In genomic region chr2:2599441-2599840, GRCh38 we compare ENCODE assay signal across 23 cellular contexts.
DNase-seq lines count a peak whose midpoint lies in the region; ATAC-seq, FAIRE-seq and TF ChIP-seq lines count a peak whose summit lies in the region.
"Had no signal": no experiment of that assay in that cellular context is flagged by ENCODE, and none has a peak within 500 bp of the region (broad histone marks: within the 10 kb centered on the region; RNA-seq: fewer than 3 reads in every experiment).

No MANE protein-coding gene starts in this region.

- H3K27ac Mint-ChIP-seq in chondrocyte (ENCODE audit: unreplicated experiment) = no peak overlapping the region
- peak overlapping the region; percentile 25 for H3K27ac Mint-ChIP-seq in neural progenitor cell
- H3K27ac Mint-ChIP-seq in stimulated activated effector memory CD8-positive, alpha-beta T cell treated with anti-CD3 and anti-CD28 coated beads, Interleukin-12 subunit alpha, Interleukin-12 subunit beta, amount 100 ng/mL, for 72 hours = no peak overlapping the region
- H3K27ac Mint-ChIP-seq: B cell; CD4-positive, alpha-beta T cell; CD8-positive, alpha-beta T cell had no signal

- H3K4me2 ChIP-seq in neural progenitor cell = no peak overlapping the region
- H3K4me2 ChIP-seq: A549; BLaER1 treated with 17β-estradiol and CSF1 and Interleukin-3, amounts not matched to agents 10 nM and 100 nM had no signal

- WGBS in esophagus muscularis mucosa = 81% methylated on average over 5 of the region's 8 CpGs

- H3K4me3 Mint-ChIP-seq in chondrocyte (ENCODE audit: unreplicated experiment) (no peak overlapping the region), neural progenitor cell (no peak overlapping the region)
- H3K4me3 Mint-ChIP-seq in stimulated activated effector memory CD8-positive, alpha-beta T cell treated with anti-CD3 and anti-CD28 coated beads, Interleukin-12 subunit alpha, Interleukin-12 subunit beta, amount 100 ng/mL, for 72 hours = no peak overlapping the region
- H3K4me3 Mint-ChIP-seq: B cell; CD4-positive, alpha-beta T cell; CD8-positive, alpha-beta T cell had no signal

- H3K4me1 ChIP-seq in esophagus muscularis mucosa = peaks cover 0 to 10% (median 6%) of the 10 kb centered on the region in 4 donors
- no peaks in the 10 kb centered on the region for H3K4me1 ChIP-seq in neural progenitor cell
- H3K4me1 ChIP-seq: A549; BLaER1 treated with 17β-estradiol and CSF1 and Interleukin-3, amounts not matched to agents 10 nM and 100 nM; Caco-2 had no signal

- H3K27me3 ChIP-seq in esophagus muscularis mucosa (no peaks in the 10 kb centered on the region), neural progenitor cell (no peaks in the 10 kb centered on the region)
- H3K27me3 ChIP-seq: BLaER1 treated with 17β-estradiol and CSF1 and Interleukin-3, amounts not matched to agents 10 nM and 100 nM had no signal

- H3K9me3 ChIP-seq in esophagus muscularis mucosa = no peaks in the 10 kb centered on the region
- H3K9me3 ChIP-seq in neural progenitor cell (ENCODE audit: low read depth) = no peaks in the 10 kb centered on the region
- H3K9me3 ChIP-seq: Caco-2 had no signal

- no peaks in the 10 kb centered on the region for H3K79me2 ChIP-seq in neural progenitor cell (ENCODE audit: low read depth)

- TF ChIP-seq EP300 in esophagus muscularis mucosa (IDR thresholded peaks at IDR 0.05) = no peak

- TF ChIP-seq CTCF in chondrocyte (IDR thresholded peaks at IDR 0.05) = no peak
- TF ChIP-seq CTCF in esophagus muscularis mucosa (IDR thresholded peaks at IDR 0.05) = no peak
- TF ChIP-seq CTCF in neural progenitor cell (IDR thresholded peaks at IDR 0.05) = no peak

- intact Hi-C loops in esophagus muscularis mucosa (cut with DNase I) = no loop called here

- H3K27me3 Mint-ChIP-seq in chondrocyte (ENCODE audit: low read depth) (peaks cover 6% of the 10 kb centered on the region), neural progenitor cell (ENCODE audit: insufficient read depth, low read depth) (peaks cover 2% of the 10 kb centered on the region)

- no peak overlapping the region for H3K9ac ChIP-seq in neural progenitor cell
- H3K9ac ChIP-seq: BLaER1 treated with 17β-estradiol and CSF1 and Interleukin-3, amounts not matched to agents 10 nM and 100 nM had no signal

- H3K27ac ChIP-seq in esophagus muscularis mucosa (replicated peaks in 1 of 4) (no peak overlapping the region), neural progenitor cell (no peak overlapping the region)
- H3K27ac ChIP-seq: 22Rv1; A549; BLaER1 treated with 17β-estradiol and CSF1 and Interleukin-3, amounts not matched to agents 10 nM and 100 nM; C4-2B had no signal

- DNase-seq in chondrocyte (ENCODE audit: low spot score) (peak; percentile 48), esophagus muscularis mucosa (ENCODE audit: extremely low spot score) (peak; percentile 91), neural progenitor cell (ENCODE audit: low spot score) (no peak), pons (ENCODE audit: low spot score) (no peak), GM12892 (ENCODE audit: insufficient read length) (no peak)
- DNase-seq in stimulated activated effector memory CD8-positive, alpha-beta T cell treated with anti-CD3 and anti-CD28 coated beads, Interleukin-12 subunit alpha, Interleukin-12 subunit beta, amount 100 ng/mL, for 72 hours (ENCODE audit: low spot score in 2 of 2) = no peak
- no peak for DNase-seq in stimulated activated naive CD8-positive, alpha-beta T cell treated with anti-CD3 and anti-CD28 coated beads, Interleukin-15, Interleukin-2, amounts not matched to agents 100 U/mL and 50 U/mL, for 24 hours
- DNase-seq: AML-193; Caco-2; Calu3; CD4-positive, alpha-beta T cell; CD8-positive, alpha-beta T cell; DMS79 treated with DMSO at 0.1 percent for 48 hours; GF-D8 had no signal

- no peaks in the 10 kb centered on the region for H3F3A ChIP-seq in neural progenitor cell (ENCODE audit: low read depth)

- peak; percentile 13 for ATAC-seq in stimulated activated effector memory CD8-positive, alpha-beta T cell treated with anti-CD3 and anti-CD28 coated beads, Interleukin-12 subunit alpha, Interleukin-12 subunit beta, amount 100 ng/mL, for 72 hours
- ATAC-seq in stimulated activated naive CD8-positive, alpha-beta T cell treated with anti-CD3 and anti-CD28 coated beads, Interleukin-15, Interleukin-2, amounts not matched to agents 100 U/mL and 50 U/mL, for 24 hours = no peak
- ATAC-seq: A549; CD8-positive, alpha-beta T cell had no signal

- H3K4me3 ChIP-seq in esophagus muscularis mucosa = no peak overlapping the region
- H3K4me3 ChIP-seq in neural progenitor cell = no peak overlapping the region
- H3K4me3 ChIP-seq: A549; BLaER1 treated with 17β-estradiol and CSF1 and Interleukin-3, amounts not matched to agents 10 nM and 100 nM had no signal

- H3K9me3 Mint-ChIP-seq in chondrocyte (ENCODE audit: low read depth) (peaks cover 14% of the 10 kb centered on the region), neural progenitor cell (peaks cover 11% of the 10 kb centered on the region)
- peaks cover 7% of the 10 kb centered on the region for H3K9me3 Mint-ChIP-seq in stimulated activated effector memory CD8-positive, alpha-beta T cell treated with anti-CD3 and anti-CD28 coated beads, Interleukin-12 subunit alpha, Interleukin-12 subunit beta, amount 100 ng/mL, for 72 hours

- TF ChIP-seq POLR2A in esophagus muscularis mucosa (IDR thresholded peaks at IDR 0.05; ENCODE audit: low read depth) (no peak), GM12892 (IDR thresholded peaks at IDR 0.05; ENCODE audit: low read depth, low read length) (no peak)

- H3K36me3 Mint-ChIP-seq in chondrocyte (ENCODE audit: low read depth) (peaks cover 1% of the 10 kb centered on the region), neural progenitor cell (peaks cover 3% of the 10 kb centered on the region)
- no peaks in the 10 kb centered on the region for H3K36me3 Mint-ChIP-seq in stimulated activated effector memory CD8-positive, alpha-beta T cell treated with anti-CD3 and anti-CD28 coated beads, Interleukin-12 subunit alpha, Interleukin-12 subunit beta, amount 100 ng/mL, for 72 hours
- H3K36me3 Mint-ChIP-seq: CD8-positive, alpha-beta T cell had no signal

- H2AFZ ChIP-seq in neural progenitor cell (replicated peaks) = no peak overlapping the region

- no peak for FAIRE-seq in GM12892 (lab: Jason Lieb, UNC)
- FAIRE-seq: A549, D721Med, G401.6, GM12891, GM19239 had no signal

- H3K4me1 Mint-ChIP-seq in chondrocyte (ENCODE audit: low read depth) = no peaks in the 10 kb centered on the region
- peaks cover 12% of the 10 kb centered on the region for H3K4me1 Mint-ChIP-seq in neural progenitor cell
- no peaks in the 10 kb centered on the region for H3K4me1 Mint-ChIP-seq in stimulated activated effector memory CD8-positive, alpha-beta T cell treated with anti-CD3 and anti-CD28 coated beads, Interleukin-12 subunit alpha, Interleukin-12 subunit beta, amount 100 ng/mL, for 72 hours
- H3K4me1 Mint-ChIP-seq: B cell had no signal

- H3K36me3 ChIP-seq in esophagus muscularis mucosa (no peaks in the 10 kb centered on the region), neural progenitor cell (no peaks in the 10 kb centered on the region)
- H3K36me3 ChIP-seq: BLaER1 treated with 17β-estradiol and CSF1 and Interleukin-3, amounts not matched to agents 10 nM and 100 nM had no signal

- H4K20me1 ChIP-seq in neural progenitor cell (ENCODE audit: low read depth) = no peaks in the 10 kb centered on the region
- H4K20me1 ChIP-seq: BLaER1 treated with 17β-estradiol and CSF1 and Interleukin-3, amounts not matched to agents 10 nM and 100 nM had no signal

Comparison
In these comparisons a context has a peak if more than half of its experiments do, and no peak if none do; other contexts are left out.
1. DNase-seq: peak in chondrocyte (single experiment) and esophagus muscularis mucosa (single experiment); none in neural progenitor cell (single experiment), stimulated activated effector memory CD8-positive, alpha-beta T cell treated with anti-CD3 and anti-CD28 coated beads, Interleukin-12 subunit alpha, Interleukin-12 subunit beta, amount 100 ng/mL, for 72 hours (0 of 2), stimulated activated naive CD8-positive, alpha-beta T cell treated with anti-CD3 and anti-CD28 coated beads, Interleukin-15, Interleukin-2, amounts not matched to agents 100 U/mL and 50 U/mL, for 24 hours (single experiment), pons (single experiment) and GM12892 (single experiment).